Comparison of ENCODE assay signal across 1 cellular context in the genomic region with DNA sequence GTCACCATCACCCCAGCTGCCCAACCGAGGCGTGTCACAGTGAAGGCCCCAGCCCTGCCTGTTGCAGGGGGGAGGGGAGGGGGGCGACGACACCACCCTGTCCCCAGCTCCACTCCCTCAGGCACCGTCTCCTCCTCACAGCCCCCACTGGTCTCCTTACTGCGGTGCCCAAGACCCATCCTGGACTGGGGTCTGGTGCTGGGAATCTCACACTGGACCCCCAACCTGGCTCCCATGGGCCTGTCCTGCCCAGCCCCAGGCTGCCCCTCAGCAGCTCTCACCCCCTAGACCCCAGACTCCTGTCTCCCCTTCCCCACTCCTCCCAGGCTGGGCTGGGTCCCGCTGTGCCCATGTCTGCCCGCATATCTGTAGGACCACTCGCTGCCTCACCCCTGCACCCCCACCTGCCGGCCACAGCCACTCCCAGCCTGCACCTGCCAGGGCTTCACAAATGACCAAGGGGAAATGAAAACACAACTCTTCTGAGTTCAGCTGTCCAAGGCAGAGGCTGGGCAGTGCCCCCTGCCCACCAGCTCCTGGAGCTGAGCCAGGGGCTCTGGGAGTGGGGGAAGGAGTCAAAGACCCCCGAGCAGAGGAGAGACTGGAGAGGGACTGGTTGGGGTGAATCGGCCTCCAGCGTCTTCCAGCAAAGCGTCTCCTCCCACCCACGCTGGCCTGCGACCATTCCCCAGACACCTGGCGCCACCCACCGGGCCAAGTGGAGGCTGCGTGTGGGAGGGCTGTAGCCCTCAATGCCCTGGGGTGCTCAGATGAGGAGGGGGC.
A peak's percentile ranks its signal among the peaks of the same experiment; 100 is the strongest.
TF ChIP-seq lines count a peak whose summit lies in the region.

No MANE protein-coding gene starts in this region.

TF ChIP-seq in IMR-90, 13 proteins besides CTCF, POLR2A, EP300 and RAD21 (continued from another document):
- TF ChIP-seq SMC3 (IDR thresholded peaks at IDR 0.05; ENCODE audit: low read depth, low read length) (peak; percentile 79), CHD1 (IDR thresholded peaks at IDR 0.05; ENCODE audit: low read depth, low read length) (no peak)
TF ChIP-seq in IMR-90: peak in this region for 2.
